ENCODE assay signal across 8 cellular contexts in the genomic region with DNA sequence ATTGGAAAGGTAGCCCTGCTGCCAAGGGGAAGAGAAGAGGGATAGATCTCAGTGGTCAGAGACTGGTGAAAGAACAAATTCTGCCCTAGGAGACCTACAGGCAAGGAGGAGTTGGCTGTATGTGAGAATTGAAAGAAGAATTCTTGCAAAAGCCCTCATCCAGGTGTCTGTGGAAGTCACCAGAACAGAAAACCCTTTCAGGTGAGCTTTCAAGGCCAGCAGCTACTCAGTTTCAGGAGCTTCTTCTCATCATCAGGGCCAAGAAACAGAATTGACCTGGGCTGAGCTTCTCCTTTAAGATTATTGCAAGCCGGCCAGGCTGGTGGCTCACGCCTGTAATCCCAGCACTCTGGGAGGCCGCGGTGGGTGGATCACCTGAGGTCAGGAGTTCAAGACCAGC.
"Had no signal": no experiment of that assay in that cellular context is flagged by ENCODE, and none has a peak within 500 bp of the region (broad histone marks: within the 10 kb centered on the region; RNA-seq: fewer than 3 reads in every experiment).

No MANE protein-coding gene starts in this region.

- H3K9ac ChIP-seq: GM23248 had no signal

- H3K4me1 ChIP-seq: HAP-1 had no signal

- H3K9me3 ChIP-seq: HAP-1 had no signal

- H3K27ac Mint-ChIP-seq: GM23338, H9, HFFc6 had no signal

- H3K9me3 Mint-ChIP-seq: GM23338, H9, HFFc6 had no signal

- H2AFZ ChIP-seq: GM23248, GM23338 had no signal

- H3K36me3 ChIP-seq: HAP-1 had no signal

- H3K27ac ChIP-seq: GM23248 had no signal

- H3K4me3 ChIP-seq: GM23248, GM23338, HAP-1 had no signal

- DNase-seq: GM23248, GOT3, H7, H9, HCEC 1CT, HFFc6 had no signal

- H3K4me3 Mint-ChIP-seq: GM23338, H9, HFFc6 had no signal

- H3K4me2 ChIP-seq: GM23338 had no signal
